10 cellular contexts compared by ENCODE assay signal in the genomic region with DNA sequence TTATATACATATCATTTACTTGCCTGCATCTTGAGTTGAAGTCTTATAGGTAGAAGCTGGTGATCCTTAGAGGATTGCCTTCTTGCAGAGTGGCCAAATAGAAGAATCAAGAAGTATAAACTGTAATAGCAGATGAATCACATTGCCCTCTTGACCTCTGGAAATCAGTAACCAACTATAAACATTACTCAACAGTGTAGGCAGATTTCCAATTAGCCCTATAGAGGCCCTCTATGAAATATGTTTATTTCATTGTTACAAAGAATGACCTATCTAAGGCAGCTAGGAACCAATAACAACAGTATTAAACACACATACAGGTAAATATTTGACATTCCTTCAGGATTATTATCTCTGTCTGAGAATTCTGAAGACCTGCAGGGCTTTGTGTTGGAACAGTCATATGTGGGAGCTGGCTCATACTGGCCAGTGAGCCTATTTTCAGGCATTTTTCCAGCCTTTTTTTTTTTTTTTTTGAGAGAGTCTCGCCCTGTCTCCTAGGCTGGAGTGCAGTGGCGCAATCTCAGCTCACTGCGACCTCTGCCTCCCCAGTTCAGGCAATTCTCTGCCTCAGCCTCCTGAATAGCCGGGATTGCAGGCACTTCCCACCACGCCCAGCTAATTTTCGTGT. TPM values are rescaled to one million over a fixed set of nuclear protein-coding genes. Genes with fewer than 3 reads are reported as not detected.
A peak's percentile ranks its signal among the peaks of the same experiment; 100 is the strongest.
DNase-seq lines count a peak whose midpoint lies in the region; ATAC-seq and TF ChIP-seq lines count a peak whose summit lies in the region.
"Had no signal": no experiment of that assay in that cellular context is flagged by ENCODE, and none has a peak within 500 bp of the region (broad histone marks: within the 10 kb centered on the region; RNA-seq: fewer than 3 reads in every experiment).

No MANE protein-coding gene starts in this region.

- peak; percentile 85 for ATAC-seq in upper lobe of right lung

- H3K36me3 ChIP-seq in upper lobe of right lung (no peaks in the 10 kb centered on the region), esophagus squamous epithelium (no peaks in the 10 kb centered on the region)
- H3K36me3 ChIP-seq: neutrophil had no signal

- intact Hi-C loops in upper lobe of right lung (cut with DNase I) = no loop called here
- intact Hi-C loops in esophagus squamous epithelium (cut with DNase I) = no loop called here

- no peak for TF ChIP-seq CTCF in upper lobe of right lung (IDR thresholded peaks at IDR 0.05)
- TF ChIP-seq CTCF in esophagus squamous epithelium (IDR thresholded peaks at IDR 0.05) = no peak

- H3K27me3 ChIP-seq in upper lobe of right lung = no peaks in the 10 kb centered on the region
- H3K27me3 ChIP-seq in esophagus squamous epithelium = no peaks in the 10 kb centered on the region
- H3K27me3 ChIP-seq: neutrophil had no signal

- H3K4me1 ChIP-seq in upper lobe of right lung (no peaks in the 10 kb centered on the region), esophagus squamous epithelium (peaks cover 0 to 16% (median 0%) of the 10 kb centered on the region in 3 donors)

- WGBS in esophagus squamous epithelium, 2 donors = 69 to 73% methylated on average over 6 of the region's 6 CpGs

- peak overlapping the region; percentile 38 for H3K27ac ChIP-seq in upper lobe of right lung
- H3K27ac ChIP-seq in esophagus squamous epithelium = peak overlapping the region in 1 of 4 donors; percentile 25
- H3K27ac ChIP-seq: HL-60, neutrophil had no signal

- H3K9me3 ChIP-seq in upper lobe of right lung (no peaks in the 10 kb centered on the region), esophagus squamous epithelium (no peaks in the 10 kb centered on the region)
- H3K9me3 ChIP-seq: neutrophil had no signal

- no peak for TF ChIP-seq POLR2A in esophagus squamous epithelium (IDR thresholded peaks at IDR 0.05)

- DNase-seq in HT-29 (ENCODE audit: low spot score) = peak; percentile 99
- peak; percentile 28 for DNase-seq in astrocyte of the hippocampus (ENCODE audit: low read depth, low spot score)
- DNase-seq in kidney tubule cell (ENCODE audit: low spot score) = peak; percentile 97
- DNase-seq in upper lobe of right lung = peak; percentile 84
- no peak for DNase-seq in esophagus squamous epithelium (lab: John Stamatoyannopoulos, UW)
- no peak for DNase-seq in NCI-H2196 treated with DMSO at 0.1 percent for 48 hours (lab: John Stamatoyannopoulos, UW; ENCODE audit: unreplicated experiment)
- no peak for DNase-seq in NCI-H1092 (lab: John Stamatoyannopoulos, UW)
- DNase-seq: NCI-H510A had no signal

- H3K4me3 ChIP-seq in upper lobe of right lung = no peak overlapping the region
- H3K4me3 ChIP-seq in esophagus squamous epithelium = no peak overlapping the region

RNA-seq across cellular contexts. Expression of a gene that starts 7.2 kb away (rescaled TPM):
- 105 and 119 TPM in 2 replicates for total RNA-seq in HT-29 (2014; rRNA removed; shearing (Covaris generic))
- total RNA-seq in upper lobe of right lung = 115 TPM
- total RNA-seq in esophagus squamous epithelium = 10 to 100 TPM; 44.5 to 76.6 (median 62.6) TPM

Comparison
In these comparisons a context has a peak if more than half of its experiments do, and no peak if none do; other contexts are left out.
1. DNase-seq: peak in HT-29 (single experiment), astrocyte of the hippocampus (single experiment), kidney tubule cell (single experiment) and upper lobe of right lung (single experiment); none in esophagus squamous epithelium (single experiment), NCI-H2196 treated with DMSO at 0.1 percent for 48 hours (single experiment) and NCI-H1092 (single experiment).